Comparison of ENCODE assay signal across 8 cellular contexts in the genomic region with DNA sequence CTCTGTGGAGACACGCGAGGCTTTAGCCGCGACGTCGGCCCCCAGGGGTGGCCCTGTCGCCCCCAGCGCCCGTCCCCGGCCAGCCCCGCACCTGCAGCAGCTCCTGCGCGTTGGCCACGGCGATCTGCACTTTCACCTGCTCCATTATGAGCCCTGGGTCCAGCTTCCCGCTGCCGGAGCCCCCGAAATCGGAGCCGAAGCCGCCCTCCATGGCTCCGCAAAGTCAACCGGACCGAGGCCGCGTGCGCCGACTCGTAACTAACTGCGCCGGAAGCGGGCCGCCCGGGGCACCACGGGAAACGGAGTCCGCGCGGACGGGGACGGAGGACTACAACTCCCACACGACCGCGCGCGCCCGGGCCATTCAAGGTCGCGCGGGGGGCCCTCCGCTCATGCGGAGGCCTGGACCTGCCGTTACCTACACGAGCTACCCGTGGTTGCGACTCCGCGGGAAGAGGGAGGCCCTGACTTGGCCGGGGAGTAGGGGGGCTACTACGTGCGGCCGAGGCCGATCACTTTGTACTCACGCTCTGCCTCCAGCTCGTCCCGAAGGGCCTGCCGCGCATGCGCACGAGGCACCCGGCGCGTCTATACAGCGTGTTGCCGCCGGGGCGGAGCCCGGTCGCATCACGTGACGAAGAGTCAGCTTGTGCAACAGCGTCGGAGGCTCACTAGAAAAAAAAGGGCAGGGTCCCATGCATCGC. TPM values are rescaled to one million over a fixed set of nuclear protein-coding genes. Genes with fewer than 3 reads are reported as not detected.
DNase-seq lines count a peak whose midpoint lies in the region; ATAC-seq, FAIRE-seq and TF ChIP-seq lines count a peak whose summit lies in the region.

A gene (minus strand): TSS at position 264 of the 704 bp plus-strand sequence. CDS start 53 bp downstream, at position 211.

- peak within 1 kb of the TSS; percentile 91 for H3K4me3 Mint-ChIP-seq in activated T-helper 17 cell treated with anti-CD3 and anti-CD28 coated beads, Interleukin-2, amount 50 U/mL, for 72 hours
- H3K4me3 Mint-ChIP-seq in naive thymus-derived CD8-positive, alpha-beta T cell: peak within 1 kb of the TSS; percentile 92 to 98 (median 94)
- H3K4me3 Mint-ChIP-seq in stimulated activated naive B cell treated with anti-CD40 and anti-IgM and Interleukin-4, amounts not matched to agents 10 μg/mL and 1 μg/mL and 100 μg/mL, for 72 hours: peak within 1 kb of the TSS; percentile 98 to 99

- H3K27me3 ChIP-seq in Loucy (ENCODE audit: insufficient read depth, low read length, poor library complexity, severe bottlenecking) (no peaks in the 10 kb centered on the region), RWPE2 (ENCODE audit: insufficient read depth, poor library complexity, severe bottlenecking) (no peaks in the 10 kb centered on the region), fibroblast of lung (ENCODE audit: control insufficient read depth, insufficient read depth, low read length) (no peaks in the 10 kb centered on the region)

- no peaks in the 10 kb centered on the region for H3K9me3 Mint-ChIP-seq in activated T-helper 17 cell treated with anti-CD3 and anti-CD28 coated beads, Interleukin-2, amount 50 U/mL, for 72 hours
- H3K9me3 Mint-ChIP-seq in naive thymus-derived CD8-positive, alpha-beta T cell: no peaks in the 10 kb centered on the region
- H3K9me3 Mint-ChIP-seq in stimulated activated naive B cell treated with anti-CD40 and anti-IgM and Interleukin-4, amounts not matched to agents 10 μg/mL and 1 μg/mL and 100 μg/mL, for 72 hours: no peaks in the 10 kb centered on the region

- H4K20me1 ChIP-seq in Loucy (ENCODE audit: insufficient read depth, low read length, poor library complexity, severe bottlenecking) (peaks cover 23% of the 10 kb centered on the region), fibroblast of lung (ENCODE audit: control insufficient read depth, extremely low read depth, insufficient read depth, low read length) (no peaks in the 10 kb centered on the region)

- H3F3A ChIP-seq in Loucy (ENCODE audit: low read depth): no peaks in the 10 kb centered on the region

- no peak for TF ChIP-seq CTCF in Loucy (conservative IDR thresholded peaks at IDR 0.05; ENCODE audit: low read length)
- no peak for TF ChIP-seq CTCF in RWPE2 (IDR thresholded peaks at IDR 0.05; ENCODE audit: poor library complexity, severe bottlenecking)
- TF ChIP-seq CTCF in fibroblast of lung (conservative IDR thresholded peaks at IDR 0.05 in 1 of 2, IDR thresholded peaks at IDR 0.05 in 1 of 2; ENCODE audit: low read depth in 1 of 2, low read length in 2 of 2): no peak

- peaks cover 8% of the 10 kb centered on the region for H3K4me1 ChIP-seq in Loucy (ENCODE audit: insufficient read depth, low read length, poor library complexity, severe bottlenecking)
- peaks cover 4% of the 10 kb centered on the region for H3K4me1 ChIP-seq in RWPE2 (ENCODE audit: insufficient read depth, poor library complexity, severe bottlenecking)
- H3K4me1 ChIP-seq in fibroblast of lung (ENCODE audit: control insufficient read depth, extremely low read depth, insufficient read depth, low read length): peaks cover 17% of the 10 kb centered on the region

- peaks cover 26% of the 10 kb centered on the region for H3K79me2 ChIP-seq in Loucy (ENCODE audit: insufficient read depth, low read length)
- H3K79me2 ChIP-seq in fibroblast of lung (ENCODE audit: control insufficient read depth, insufficient read depth, low read length): peaks cover 31% of the 10 kb centered on the region

- no peaks in the 10 kb centered on the region for H3K9me2 ChIP-seq in Loucy (replicated peaks; ENCODE audit: low read depth, low read length)

- H3K36me3 ChIP-seq in Loucy (ENCODE audit: insufficient read depth, low read length) (peaks cover 27% of the 10 kb centered on the region; the same call in 1 of the 2 replicates), RWPE2 (ENCODE audit: low read depth) (peaks cover 31% of the 10 kb centered on the region), fibroblast of lung (ENCODE audit: control insufficient read depth, insufficient read depth, low read length) (peaks cover 27% of the 10 kb centered on the region)

- DNase-seq in EL (peak; percentile 94), H54 (ENCODE audit: insufficient read length, low spot score) (peak; percentile 100), RWPE2 (ENCODE audit: low spot score) (peak; percentile 93), fibroblast of lung (ENCODE audit: low read depth in 2 of 2) (peak; percentile 90 to 98)
- DNase-seq in naive thymus-derived CD8-positive, alpha-beta T cell: peak; percentile 94 to 100 (median 96)
- DNase-seq in stimulated activated naive B cell treated with anti-CD40 and anti-IgM and Interleukin-4, amounts not matched to agents 10 μg/mL and 1 μg/mL and 100 μg/mL, for 72 hours: peak; percentile 94

- H3K27ac Mint-ChIP-seq in activated T-helper 17 cell treated with anti-CD3 and anti-CD28 coated beads, Interleukin-2, amount 50 U/mL, for 72 hours: peak within 1 kb of the TSS; percentile 97
- peak within 1 kb of the TSS; percentile 95 to 99 (median 97) for H3K27ac Mint-ChIP-seq in naive thymus-derived CD8-positive, alpha-beta T cell
- peak within 1 kb of the TSS; percentile 99 for H3K27ac Mint-ChIP-seq in stimulated activated naive B cell treated with anti-CD40 and anti-IgM and Interleukin-4, amounts not matched to agents 10 μg/mL and 1 μg/mL and 100 μg/mL, for 72 hours

- peak within 1 kb of the TSS; percentile 88 for H3K4me3 ChIP-seq in Loucy (ENCODE audit: low read length, poor library complexity, severe bottlenecking)
- peak within 1 kb of the TSS; percentile 67 for H3K4me3 ChIP-seq in RWPE2 (ENCODE audit: severe bottlenecking)
- peak within 1 kb of the TSS; percentile 72 to 97 (median 89) for H3K4me3 ChIP-seq in fibroblast of lung (replicated peaks in 1 of 4; ENCODE audit: control extremely low read depth in 1 of 4, insufficient read depth in 1 of 4, low read depth in 3 of 4, low read length in 4 of 4)

- H3K9me3 ChIP-seq in Loucy (ENCODE audit: insufficient read depth, low read depth, low read length) (no peaks in the 10 kb centered on the region), RWPE2 (ENCODE audit: severe bottlenecking) (no peaks in the 10 kb centered on the region), fibroblast of lung (ENCODE audit: control insufficient read depth, insufficient read depth, low read depth, low read length) (no peaks in the 10 kb centered on the region)

- peak; percentile 47 for TF ChIP-seq POLR2A in H54 (IDR thresholded peaks at IDR 0.05; ENCODE audit: low read depth, low read length)

- no peaks in the 10 kb centered on the region for H3K27me3 Mint-ChIP-seq in activated T-helper 17 cell treated with anti-CD3 and anti-CD28 coated beads, Interleukin-2, amount 50 U/mL, for 72 hours
- no peaks in the 10 kb centered on the region for H3K27me3 Mint-ChIP-seq in naive thymus-derived CD8-positive, alpha-beta T cell
- H3K27me3 Mint-ChIP-seq in stimulated activated naive B cell treated with anti-CD40 and anti-IgM and Interleukin-4, amounts not matched to agents 10 μg/mL and 1 μg/mL and 100 μg/mL, for 72 hours: no peaks in the 10 kb centered on the region

- peak within 1 kb of the TSS; percentile 80 for H3K9ac ChIP-seq in Loucy (ENCODE audit: low read depth, low read length, poor library complexity, severe bottlenecking)
- peak within 1 kb of the TSS; percentile 99 for H3K9ac ChIP-seq in fibroblast of lung (ENCODE audit: insufficient read depth, low read length)

- FAIRE-seq in H54 (lab: Jason Lieb, UNC): peak; percentile 36

- H3K4me2 ChIP-seq in Loucy (ENCODE audit: low read depth, low read length, poor library complexity, severe bottlenecking) (peak within 1 kb of the TSS; percentile 100), fibroblast of lung (ENCODE audit: extremely low read depth, insufficient read depth, low read length) (peak within 1 kb of the TSS; percentile 90)

- ATAC-seq in RWPE2 (ENCODE audit: low read depth): peak; percentile 84
- peak; percentile 96 for ATAC-seq in activated T-helper 17 cell treated with anti-CD3 and anti-CD28 coated beads, Interleukin-2, amount 50 U/mL, for 72 hours (replicated peaks)
- peak; percentile 92 to 95 for ATAC-seq in naive thymus-derived CD8-positive, alpha-beta T cell
- ATAC-seq in stimulated activated naive B cell treated with anti-CD40 and anti-IgM and Interleukin-4, amounts not matched to agents 10 μg/mL and 1 μg/mL and 100 μg/mL, for 72 hours (replicated peaks): peak; percentile 92 to 94

- POLR2A ChIA-PET in naive thymus-derived CD8-positive, alpha-beta T cell (lab: Charles Lee): interaction anchor here (0.6 to 3.1 kb wide), 21 partner anchors 11 to 385 kb away, joined by 3 to 42 read pairs (median 5); a partner anchor contains a TSS

- H3K27ac ChIP-seq in RWPE2 (ENCODE audit: poor library complexity, severe bottlenecking) (peak within 1 kb of the TSS; percentile 67), fibroblast of lung (ENCODE audit: insufficient read depth, low read length) (peak within 1 kb of the TSS; percentile 98)

- peaks cover 36% of the 10 kb centered on the region for H3K36me3 Mint-ChIP-seq in activated T-helper 17 cell treated with anti-CD3 and anti-CD28 coated beads, Interleukin-2, amount 50 U/mL, for 72 hours (ENCODE audit: low read depth)
- H3K36me3 Mint-ChIP-seq in naive thymus-derived CD8-positive, alpha-beta T cell: peaks cover 0 to 12% (median 0%) of the 10 kb centered on the region in 3 donors
- peaks cover 32 to 52% of the 10 kb centered on the region in 2 donors for H3K36me3 Mint-ChIP-seq in stimulated activated naive B cell treated with anti-CD40 and anti-IgM and Interleukin-4, amounts not matched to agents 10 μg/mL and 1 μg/mL and 100 μg/mL, for 72 hours

- H3K4me1 Mint-ChIP-seq in activated T-helper 17 cell treated with anti-CD3 and anti-CD28 coated beads, Interleukin-2, amount 50 U/mL, for 72 hours: peaks cover 3% of the 10 kb centered on the region
- H3K4me1 Mint-ChIP-seq in naive thymus-derived CD8-positive, alpha-beta T cell: peaks cover 7 to 21% (median 14%) of the 10 kb centered on the region in 4 donors
- H3K4me1 Mint-ChIP-seq in stimulated activated naive B cell treated with anti-CD40 and anti-IgM and Interleukin-4, amounts not matched to agents 10 μg/mL and 1 μg/mL and 100 μg/mL, for 72 hours: peaks cover 13 to 36% of the 10 kb centered on the region in 2 donors

- H2AFZ ChIP-seq in Loucy (ENCODE audit: low read length) (peak within 1 kb of the TSS; percentile 82), fibroblast of lung (ENCODE audit: low read length) (peak within 1 kb of the TSS; percentile 93)

RNA-seq across cellular contexts. Expression of the gene that starts here (rescaled TPM):
- total RNA-seq in activated T-helper 17 cell treated with anti-CD3 and anti-CD28 coated beads, Interleukin-2, amount 50 U/mL, for 72 hours: 100 to 1,000 TPM in 1 of 2 donors, 10 to 100 TPM in 1; 51.0 to 140 TPM
- total RNA-seq in fibroblast of lung: 23.9 and 27.6 TPM in 2 replicates
- polyA plus RNA-seq in fibroblast of lung: 14.1 and 19.5 TPM in 2 replicates
- 62.4 and 96.2 TPM in 2 replicates for polyA plus RNA-seq in fibroblast of lung (2012)
- polyA minus RNA-seq in fibroblast of lung (ENCODE audit: low replicate concordance): 6.5 and 12.5 TPM in 2 replicates
- total RNA-seq in naive thymus-derived CD8-positive, alpha-beta T cell: 10 to 100 TPM; 33.6 to 38.3 TPM
- 10 to 100 TPM; 74.4 to 92.2 (median 83.0) TPM for polyA plus RNA-seq in naive thymus-derived CD8-positive, alpha-beta T cell

Comparison
In these comparisons a context has a peak if more than half of its experiments do, and no peak if none do; other contexts are left out.
1. Peak in every context shown above with its lines: DNase-seq, ATAC-seq, H3K4me3 ChIP-seq and H3K27ac ChIP-seq.